Comparison of ENCODE assay signal across 9 cellular contexts in genomic region chr20:39986231-39986904, GRCh38.
DNase-seq lines count a peak whose midpoint lies in the region; ATAC-seq and TF ChIP-seq lines count a peak whose summit lies in the region.
"Had no signal": no experiment of that assay in that cellular context is flagged by ENCODE, and none has a peak within 500 bp of the region (broad histone marks: within the 10 kb centered on the region; RNA-seq: fewer than 3 reads in every experiment).

No MANE protein-coding gene starts in this region.

- H3K36me3 Mint-ChIP-seq in neural crest cell (ENCODE audit: low read depth): no peaks in the 10 kb centered on the region
- H3K36me3 Mint-ChIP-seq: activated naive CD8-positive, alpha-beta T cell had no signal

- no peaks in the 10 kb centered on the region for H3K27me3 Mint-ChIP-seq in neural crest cell (ENCODE audit: low read depth)

- in situ Hi-C loops in GM13976 (cut with MboI; ENCODE audit: low sequenced_read_pairs, unreplicated experiment): no loop called here

- no peak for ATAC-seq in GM18858 (IDR thresholded peaks at IDR 0.05; ENCODE audit: unreplicated experiment)

- DNase-seq in AG10803 (ENCODE audit: low read depth) (peak; percentile 53), NCI-H82 treated with DMSO at 0.1 percent for 48 hours (lab: John Stamatoyannopoulos, UW; ENCODE audit: unreplicated experiment) (peak; percentile 90), fibroblast of the aortic adventitia (ENCODE audit: low read depth) (peak; percentile 45), neural crest cell (ENCODE audit: low read depth, low spot score) (peak; percentile 6), GM13976 (ENCODE audit: low spot score) (no peak), HCEC 1CT (no peak)
- no peak for DNase-seq in activated CD4-positive, alpha-beta T cell treated with anti-CD3 and anti-CD28 coated beads for 1 hour

- peaks cover 12% of the 10 kb centered on the region for H3K4me1 Mint-ChIP-seq in neural crest cell

- peak overlapping the region; percentile 65 for H3K27ac Mint-ChIP-seq in neural crest cell (ENCODE audit: unreplicated experiment)
- H3K27ac Mint-ChIP-seq: activated naive CD8-positive, alpha-beta T cell had no signal

- no peak overlapping the region for H3K4me3 Mint-ChIP-seq in neural crest cell
- H3K4me3 Mint-ChIP-seq: activated naive CD8-positive, alpha-beta T cell had no signal

- H3K9me3 Mint-ChIP-seq in neural crest cell: peaks cover 4% of the 10 kb centered on the region

- TF ChIP-seq CTCF in AG10803 (conservative IDR thresholded peaks at IDR 0.05; ENCODE audit: low read length): no peak
- TF ChIP-seq CTCF in fibroblast of the aortic adventitia (IDR thresholded peaks at IDR 0.05; ENCODE audit: insufficient read depth, low read length): no peak
- TF ChIP-seq CTCF in neural crest cell (conservative IDR thresholded peaks at IDR 0.05): no peak
- TF ChIP-seq CTCF in GM13976 (IDR thresholded peaks at IDR 0.05; ENCODE audit: borderline replicate concordance, control extremely low read depth, extremely low read depth, insufficient read depth, missing control alignments): no peak

- H3K4me3 ChIP-seq in AG10803 (ENCODE audit: low read length) (no peak overlapping the region), fibroblast of the aortic adventitia (ENCODE audit: low read depth, low read length) (no peak overlapping the region)

Comparison
In these comparisons a context has a peak if more than half of its experiments do, and no peak if none do; other contexts are left out.
1. DNase-seq: peak in AG10803 (single experiment), NCI-H82 treated with DMSO at 0.1 percent for 48 hours (single experiment), fibroblast of the aortic adventitia (single experiment) and neural crest cell (single experiment); none in GM13976 (single experiment), HCEC 1CT (single experiment) and activated CD4-positive, alpha-beta T cell treated with anti-CD3 and anti-CD28 coated beads for 1 hour (single experiment).